1 cellular context compared by ENCODE assay signal in the genomic region with DNA sequence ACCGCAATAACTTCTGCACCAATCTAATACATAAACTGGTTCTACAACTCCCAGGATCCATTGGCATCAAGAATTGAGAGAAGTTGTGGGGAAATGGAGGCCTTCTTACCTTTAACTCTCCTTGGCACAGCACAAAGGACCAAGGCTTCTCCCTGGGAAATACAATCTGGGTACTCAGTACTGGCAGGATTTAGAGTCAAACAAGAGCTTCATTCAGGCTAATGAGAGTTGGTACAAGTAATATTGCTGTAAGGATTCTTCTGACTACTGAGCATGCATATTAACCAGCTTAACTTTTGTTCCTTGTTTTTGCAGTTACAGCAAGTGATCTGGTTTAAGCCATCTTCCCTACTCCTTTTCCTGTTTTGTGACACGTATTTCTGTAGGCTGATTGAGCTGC.
TF ChIP-seq lines count a peak whose summit lies in the region.

No MANE protein-coding gene starts in this region.

TF ChIP-seq in IMR-90, 13 proteins besides CTCF, POLR2A, EP300 and RAD21:
- TF ChIP-seq RFX5 (IDR thresholded peaks at IDR 0.05; ENCODE audit: low read depth, low read length) (no peak), FOS (IDR thresholded peaks at IDR 0.05; ENCODE audit: low read depth, low read length) (no peak), CHD1 (IDR thresholded peaks at IDR 0.05; ENCODE audit: low read depth, low read length) (no peak), SMC3 (IDR thresholded peaks at IDR 0.05; ENCODE audit: low read depth, low read length) (no peak), USF2 (IDR thresholded peaks at IDR 0.05; ENCODE audit: low read depth, low read length) (no peak), MAFK (IDR thresholded peaks at IDR 0.05; ENCODE audit: low read depth, low read length) (no peak), MAZ (IDR thresholded peaks at IDR 0.05; ENCODE audit: borderline replicate concordance, low read depth, low read length) (no peak), RCOR1 (IDR thresholded peaks at IDR 0.05; ENCODE audit: insufficient replicate concordance, low read length) (no peak), MXI1 (IDR thresholded peaks at IDR 0.05; ENCODE audit: borderline replicate concordance, low read depth, low read length) (no peak)
